Comparison of ENCODE assay signal across 8 cellular contexts in the genomic region with DNA sequence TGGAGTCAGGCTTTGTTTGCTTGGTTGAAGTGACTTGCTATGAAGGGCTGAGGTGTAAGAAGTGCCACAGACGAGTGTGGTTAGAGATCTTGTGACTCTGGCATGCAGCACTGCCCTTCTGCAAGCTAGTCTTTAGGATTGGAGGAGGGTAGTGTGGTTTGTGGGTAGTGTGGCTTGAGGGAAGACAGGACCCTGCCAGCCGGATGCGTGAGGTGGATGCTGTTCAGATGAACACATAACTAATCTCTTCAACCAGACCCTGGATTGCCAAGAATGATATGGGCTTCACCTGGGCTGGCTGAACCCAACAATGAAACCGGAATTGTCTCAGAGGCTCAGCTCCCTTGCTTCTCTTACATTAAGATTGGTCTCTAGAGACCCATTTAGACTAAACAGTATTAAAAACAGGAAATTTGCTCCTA. TPM values are rescaled to one million over a fixed set of nuclear protein-coding genes. Genes with fewer than 3 reads are reported as not detected.
DNase-seq lines count a peak whose midpoint lies in the region; ATAC-seq and TF ChIP-seq lines count a peak whose summit lies in the region.

No MANE protein-coding gene starts in this region.

- H3K27me3 Mint-ChIP-seq in CD8-positive, alpha-beta memory T cell, result peaks cover 0 to 1% of the 10 kb centered on the region in 2 donors

- no peaks in the 10 kb centered on the region for H3K36me3 ChIP-seq in CD8-positive, alpha-beta memory T cell (ENCODE audit: insufficient read depth, low read length)
- no peaks in the 10 kb centered on the region for H3K36me3 ChIP-seq in SK-N-MC (ENCODE audit: insufficient read depth, low read length)

- peak overlapping the region; percentile 41 to 86 (median 58) for H3K27ac Mint-ChIP-seq in CD8-positive, alpha-beta memory T cell

- peak; percentile 47 for ATAC-seq in HG02610 (IDR thresholded peaks at IDR 0.05; ENCODE audit: unreplicated experiment)

- no peak overlapping the region for H3K9ac ChIP-seq in SK-N-MC (ENCODE audit: insufficient read length)

- peak overlapping the region; percentile 18 to 74 (median 47) for H3K4me3 Mint-ChIP-seq in CD8-positive, alpha-beta memory T cell

- CTCF ChIA-PET in CD8-positive, alpha-beta memory T cell (lab: Charles Lee), result interaction anchor here (1.0 kb wide), 1 partner anchor 35 kb away, joined by 3 read pairs; no protein-coding TSS in a partner anchor

- H3K27ac ChIP-seq in CD8-positive, alpha-beta memory T cell (ENCODE audit: low read depth, low read length), result no peak overlapping the region
- H3K27ac ChIP-seq in SK-N-MC (peak overlapping the region; percentile 67), coronary artery (peak overlapping the region in 1 of 2 donors; percentile 23)

- TF ChIP-seq CTCF in cardiac fibroblast (IDR thresholded peaks at IDR 0.05; ENCODE audit: low read depth, low read length) (no peak), coronary artery (IDR thresholded peaks at IDR 0.05) (no peak)

- no peaks in the 10 kb centered on the region for H3K36me3 Mint-ChIP-seq in CD8-positive, alpha-beta memory T cell

- H3K9me3 ChIP-seq in CD8-positive, alpha-beta memory T cell (ENCODE audit: low read length), result no peaks in the 10 kb centered on the region
- H3K9me3 ChIP-seq in SK-N-MC (ENCODE audit: low read depth, low read length), result no peaks in the 10 kb centered on the region

- in situ Hi-C loops in ACHN (cut with HindIII; ENCODE audit: low pct_ligation_motif_present, low pct_unique_long_range_greater_than_20kb, low sequenced_read_pairs), result no loop called here

- H3K27me3 ChIP-seq in CD8-positive, alpha-beta memory T cell (ENCODE audit: insufficient read depth, low read length, poor library complexity, severe bottlenecking), result no peaks in the 10 kb centered on the region

- H3K4me1 Mint-ChIP-seq in CD8-positive, alpha-beta memory T cell, result peaks cover 36 to 52% (median 51%) of the 10 kb centered on the region in 3 donors

- no peak overlapping the region for H3K4me3 ChIP-seq in CD8-positive, alpha-beta memory T cell (ENCODE audit: low read length)
- peak overlapping the region; percentile 49; the same call in 1 of the 2 replicates for H3K4me3 ChIP-seq in SK-N-MC
- no peak overlapping the region for H3K4me3 ChIP-seq in cardiac fibroblast (replicated peaks in 1 of 2; ENCODE audit: low read depth in 2 of 2, low read length in 2 of 2)
- no peak overlapping the region for H3K4me3 ChIP-seq in coronary artery

- H3K4me1 ChIP-seq in CD8-positive, alpha-beta memory T cell (ENCODE audit: insufficient read depth, low read length), result peaks cover 36% of the 10 kb centered on the region

- peak; percentile 9 to 62 (median 39) for DNase-seq in CD8-positive, alpha-beta memory T cell
- DNase-seq in SK-N-MC (ENCODE audit: low read depth, low spot score) (no peak), cardiac fibroblast (ENCODE audit: low read depth in 2 of 2) (peak; percentile 12 to 63), ACHN (no peak), LoVo (ENCODE audit: low spot score) (no peak), coronary artery (ENCODE audit: low spot score) (no peak)
- DNase-seq in stimulated activated CD8-positive, alpha-beta memory T cell treated with anti-CD3 and anti-CD28 coated beads, Interleukin-12 subunit alpha, Interleukin-12 subunit beta, amount 100 ng/mL, for 1 hour (ENCODE audit: low read depth), result peak; percentile 13

- H3K9me3 Mint-ChIP-seq in CD8-positive, alpha-beta memory T cell, result no peaks in the 10 kb centered on the region

- POLR2A ChIA-PET in CD8-positive, alpha-beta memory T cell (lab: Charles Lee), result interaction anchor here (1.0 kb wide), 1 partner anchor 27 kb away, joined by 3 read pairs; no protein-coding TSS in a partner anchor

RNA-seq across cellular contexts. Expression of gene STARD9, which starts 32.7 kb away (rescaled TPM):
- total RNA-seq in CD8-positive, alpha-beta memory T cell, result 1 to 10 TPM; 6.5 to 7.6 TPM
- 1.3 TPM for polyA plus RNA-seq in CD8-positive, alpha-beta memory T cell

RNA-seq across cellular contexts. Expression of gene HAUS2, which starts 59.5 kb away (rescaled TPM):
- 10 to 100 TPM; 56.7 to 56.8 TPM for total RNA-seq in CD8-positive, alpha-beta memory T cell
- 33.4 TPM for polyA plus RNA-seq in CD8-positive, alpha-beta memory T cell

RNA-seq across cellular contexts. Expression of gene LRRC57, which starts 59.5 kb away (rescaled TPM):
- 10 to 100 TPM; 23.7 to 24.7 TPM for total RNA-seq in CD8-positive, alpha-beta memory T cell
- polyA plus RNA-seq in CD8-positive, alpha-beta memory T cell, result 6.8 TPM

Comparison
In these comparisons a context has a peak if more than half of its experiments do, and no peak if none do; other contexts are left out.
1. DNase-seq: peak in CD8-positive, alpha-beta memory T cell (5 of 5), cardiac fibroblast (2 of 2) and stimulated activated CD8-positive, alpha-beta memory T cell treated with anti-CD3 and anti-CD28 coated beads, Interleukin-12 subunit alpha, Interleukin-12 subunit beta, amount 100 ng/mL, for 1 hour (single experiment); none in SK-N-MC (single experiment), ACHN (single experiment), LoVo (single experiment) and coronary artery (single experiment).